In the genomic region with DNA sequence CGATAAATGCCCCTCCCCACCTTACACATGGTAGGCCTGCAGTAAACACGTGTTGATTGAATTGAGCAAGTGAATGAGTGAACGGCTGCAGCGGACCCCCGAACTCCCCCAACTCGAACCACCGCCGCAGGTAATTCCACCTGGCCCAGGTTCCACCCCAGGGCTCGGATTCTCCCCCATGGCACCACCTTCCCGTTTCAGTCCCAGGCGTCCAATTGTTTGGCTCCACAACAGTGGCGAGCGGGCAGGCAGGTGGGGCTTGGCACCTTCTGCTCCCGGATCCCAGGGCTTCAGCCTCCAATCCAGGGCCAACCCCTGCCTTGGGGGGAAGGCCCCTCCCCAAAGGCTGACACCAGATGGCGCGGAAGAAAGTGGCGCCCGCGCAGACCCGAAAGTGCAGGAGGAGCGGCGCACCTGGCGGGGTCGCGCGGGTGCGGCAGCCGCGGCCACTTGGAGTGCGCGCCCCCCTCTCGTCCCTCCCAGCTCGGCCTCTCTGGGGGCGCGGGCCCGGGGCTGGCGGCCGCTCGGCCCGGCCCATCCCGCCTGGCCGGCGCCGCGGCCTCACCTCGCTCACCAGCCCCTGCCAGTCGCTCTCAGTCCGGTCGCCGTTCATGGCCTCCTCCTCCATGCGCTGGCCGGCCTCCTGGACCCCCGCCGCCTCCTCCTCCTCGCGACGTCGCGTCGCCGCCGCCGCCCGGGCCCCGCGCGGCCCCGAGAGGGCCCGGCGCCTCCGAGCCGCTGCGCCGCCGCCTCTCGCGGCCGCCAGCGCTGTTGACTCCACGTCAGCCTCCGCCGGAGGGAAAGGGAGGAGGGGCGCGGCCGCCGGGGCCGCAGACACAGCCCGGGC, we compare ENCODE assay signal across 8 cellular contexts. TPM values are rescaled to one million over a fixed set of nuclear protein-coding genes. Genes with fewer than 3 reads are reported as not detected.
DNase-seq lines count a peak whose midpoint lies in the region; ATAC-seq and TF ChIP-seq lines count a peak whose summit lies in the region.

A gene (minus strand): TSS at position 791 of the 847 bp plus-strand sequence. CDS start 178 bp downstream, at position 613.

- no peaks in the 10 kb centered on the region for H3K36me3 Mint-ChIP-seq in memory B cell

- H3K4me3 Mint-ChIP-seq in memory B cell = peak within 1 kb of the TSS; percentile 33

- H3K27me3 Mint-ChIP-seq in memory B cell = peaks cover 21% of the 10 kb centered on the region

- H3K27ac Mint-ChIP-seq in memory B cell = no peak within 1 kb of the TSS

- peaks cover 18% of the 10 kb centered on the region for H3K36me3 ChIP-seq in suprapubic skin

- TF ChIP-seq CTCF in epithelial cell of esophagus (IDR thresholded peaks at IDR 0.05; ENCODE audit: insufficient read depth, low read depth, low read length, missing control alignments) (no peak), suprapubic skin (IDR thresholded peaks at IDR 0.05) (no peak)

- H3K4me1 ChIP-seq in suprapubic skin = peaks cover 14% of the 10 kb centered on the region

- H3K4me3 ChIP-seq in epithelial cell of esophagus (ENCODE audit: low read length) = peak within 1 kb of the TSS; percentile 50
- peak within 1 kb of the TSS; percentile 84 for H3K4me3 ChIP-seq in suprapubic skin

- DNase-seq in DMS79 (lab: John Stamatoyannopoulos, UW) (peak; percentile 84), LoVo (ENCODE audit: low spot score) (peak; percentile 67), SK-N-DZ (ENCODE audit: low spot score) (peak; percentile 59), epithelial cell of esophagus (ENCODE audit: low read depth) (peak; percentile 60), memory B cell (ENCODE audit: low spot score in 2 of 2) (no peak), suprapubic skin (ENCODE audit: low spot score in 2 of 2) (peak; percentile 73 to 84)

- TF ChIP-seq POLR2A in suprapubic skin (IDR thresholded peaks at IDR 0.05) = peak; percentile 16 to 61

- peaks cover 8% of the 10 kb centered on the region for H3K9me3 Mint-ChIP-seq in memory B cell

- TF ChIP-seq EP300 in suprapubic skin (IDR thresholded peaks at IDR 0.05) = no peak

- H3K9me3 ChIP-seq in suprapubic skin = no peaks in the 10 kb centered on the region

- WGBS in suprapubic skin = 4% methylated on average over 39 of the region's 88 CpGs

- ATAC-seq in memory B cell (ENCODE audit: low read depth) = no peak
- no peak for ATAC-seq in GM18909 (IDR thresholded peaks at IDR 0.05; ENCODE audit: poor library complexity, unreplicated experiment)
- no peak for ATAC-seq in GM18861 (IDR thresholded peaks at IDR 0.05; ENCODE audit: unreplicated experiment)

- peak within 1 kb of the TSS; percentile 88 for H3K27ac ChIP-seq in suprapubic skin

- H3K4me1 Mint-ChIP-seq in memory B cell = peaks cover 2% of the 10 kb centered on the region

- H3K27me3 ChIP-seq in suprapubic skin = no peaks in the 10 kb centered on the region

RNA-seq across cellular contexts. Expression of the gene that starts here (rescaled TPM):
- 0.47 and 0.73 TPM in 2 replicates for polyA plus RNA-seq in SK-N-DZ (2014; cell fraction: cytosol; rRNA removed)
- polyA plus RNA-seq in SK-N-DZ (2014; cell fraction: nucleus; rRNA removed) = 0.15 and 1.7 TPM in 2 replicates
- 10 to 100 TPM in 2 of 4 donors, 1 to 10 TPM in 2; 6.5 to 17.4 (median 12.3) TPM for total RNA-seq in suprapubic skin

Comparison
In these comparisons a context has a peak if more than half of its experiments do, and no peak if none do; other contexts are left out.
1. DNase-seq: peak in DMS79 (single experiment), LoVo (single experiment), SK-N-DZ (single experiment), epithelial cell of esophagus (single experiment) and suprapubic skin (2 of 2); none in memory B cell (0 of 2).